In genomic region chr16:1780677-1781072, GRCh38 we compare ENCODE assay signal across 12 cellular contexts. TPM values are rescaled to one million over a fixed set of nuclear protein-coding genes. Genes with fewer than 3 reads are reported as not detected.
DNase-seq lines count a peak whose midpoint lies in the region; ATAC-seq, FAIRE-seq and TF ChIP-seq lines count a peak whose summit lies in the region.
"Had no signal": no experiment of that assay in that cellular context is flagged by ENCODE, and none has a peak within 500 bp of the region (broad histone marks: within the 10 kb centered on the region; RNA-seq: fewer than 3 reads in every experiment).

No MANE protein-coding gene starts in this region.

- H3K4me1 Mint-ChIP-seq in Caco-2 (ENCODE audit: low read depth, unreplicated experiment) (peaks cover 8% of the 10 kb centered on the region), WTC11 (peaks cover 7% of the 10 kb centered on the region)

- H3K36me3 Mint-ChIP-seq in Caco-2 (ENCODE audit: insufficient read depth, unreplicated experiment) (peaks cover 80% of the 10 kb centered on the region), WTC11 (no peaks in the 10 kb centered on the region)

- H2AFZ ChIP-seq in hepatocyte, result no peak overlapping the region

- H3K4me1 ChIP-seq in A549 (peaks cover 22% of the 10 kb centered on the region; the same call in 2 of the 3 replicates), Caco-2 (peaks cover 7% of the 10 kb centered on the region), hepatocyte (ENCODE audit: insufficient read depth) (peaks cover 9% of the 10 kb centered on the region), tibial nerve (peaks cover 0 to 61% (median 27%) of the 10 kb centered on the region in 4 donors), tibial artery (peaks cover 0 to 58% (median 38%) of the 10 kb centered on the region in 4 donors)

- H4K20me1 ChIP-seq in hepatocyte (ENCODE audit: insufficient read depth, poor library complexity, severe bottlenecking), result peaks cover 5% of the 10 kb centered on the region

- no peak for TF ChIP-seq EP300 in A549 (IDR thresholded peaks at IDR 0.05)
- no peak for TF ChIP-seq EP300 in tibial nerve (IDR thresholded peaks at IDR 0.05)

- TSS peak; percentile 47 for BruUV-seq in Caco-2 (replicated peaks; lab: Mats Ljungman, UMichigan)

- 72% methylated on average over 6 of the region's 6 CpGs for WGBS in A549 (ENCODE audit: missing lambda C conversion rate)
- 88% methylated on average over 6 of the region's 6 CpGs for WGBS in hepatocyte (ENCODE audit: low lambda C conversion rate, missing lambda C conversion rate)
- 76 to 77% methylated on average over 6 of the region's 6 CpGs for WGBS in tibial nerve, 2 donors

- H3K27me3 ChIP-seq in Caco-2 (replicated peaks; ENCODE audit: control insufficient read depth, insufficient read depth, low read length) (no peaks in the 10 kb centered on the region), hepatocyte (no peaks in the 10 kb centered on the region), tibial nerve (no peaks in the 10 kb centered on the region), tibial artery (no peaks in the 10 kb centered on the region)
- H3K27me3 ChIP-seq: body of pancreas had no signal

- intact Hi-C loops in Caco-2 (cut with micrococcal nuclease; ENCODE audit: unreplicated experiment), result loop anchor here (5.0 kb wide), 1 partner anchor 42 kb away; no protein-coding TSS in a partner anchor
- intact Hi-C loops in tibial artery (cut with DNase I; ENCODE audit: low total_unique reads), result loop anchor here (5.0 kb wide), 1 partner anchor 47 kb away; the partner anchor contains the start of genes FAHD1 and HAGH

- no peak overlapping the region for H3K27ac ChIP-seq in A549
- peak overlapping the region; percentile 62 for H3K27ac ChIP-seq in hepatocyte
- no peak overlapping the region for H3K27ac ChIP-seq in tibial nerve
- peak overlapping the region in 1 of 2 donors; percentile 70 for H3K27ac ChIP-seq in tibial artery

- no peaks in the 10 kb centered on the region for H3K9me3 ChIP-seq in A549
- H3K9me3 ChIP-seq in Caco-2, result no peaks in the 10 kb centered on the region
- no peaks in the 10 kb centered on the region for H3K9me3 ChIP-seq in hepatocyte (ENCODE audit: low read depth)
- H3K9me3 ChIP-seq in tibial nerve, result no peaks in the 10 kb centered on the region
- H3K9me3 ChIP-seq in tibial artery, result no peaks in the 10 kb centered on the region
- H3K9me3 ChIP-seq: body of pancreas, lower lobe of right lung had no signal

- TF ChIP-seq POLR2A in A549 (IDR thresholded peaks at IDR 0.05; ENCODE audit: low read length) (no peak), tibial nerve (IDR thresholded peaks at IDR 0.05) (no peak), GM12891 (IDR thresholded peaks at IDR 0.05; ENCODE audit: low read depth, low read length) (no peak)

- H3K27ac Mint-ChIP-seq in Caco-2 (ENCODE audit: unreplicated experiment) (peak overlapping the region; percentile 81), WTC11 (no peak overlapping the region)

- DNase-seq in A549 (ENCODE audit: low read depth in 1 of 2, low spot score in 1 of 2) (no peak), Caco-2 (no peak), WTC11 (ENCODE audit: low spot score) (no peak), hepatocyte (ENCODE audit: low spot score) (no peak), NCI-H526 (lab: John Stamatoyannopoulos, UW) (no peak), tibial nerve (ENCODE audit: low spot score in 2 of 2) (no peak), GM12891 (ENCODE audit: insufficient read length, low spot score) (no peak), tibial artery (no peak)
- DNase-seq: DMS153, KBM-7, lower lobe of right lung had no signal

- H3K4me3 ChIP-seq in A549 (no peak overlapping the region), Caco-2 (ENCODE audit: low read depth, low read length) (no peak overlapping the region), hepatocyte (no peak overlapping the region), tibial nerve (peak overlapping the region in 1 of 4 donors; percentile 93), tibial artery (peak overlapping the region in 1 of 2 donors; percentile 74)

- FAIRE-seq in A549 (lab: Jason Lieb, UNC), result no peak
- FAIRE-seq in GM12891 (lab: Jason Lieb, UNC), result no peak

- POLR2A ChIA-PET in A549 (lab: Yijun Ruan, JAX), result no interaction called here
- POLR2A ChIA-PET in Caco-2 (lab: Charles Lee), result no interaction called here
- POLR2A ChIA-PET in WTC11 (lab: Charles Lee), result interaction anchor here (2.6 kb wide), 1 partner anchor 10 kb away, joined by 11 read pairs; the partner anchor contains the start of gene NME3

- H3K36me3 ChIP-seq in Caco-2 (ENCODE audit: control insufficient read depth, insufficient read depth, low read length) (peaks cover 2% of the 10 kb centered on the region; the same call in 1 of the 2 replicates), hepatocyte (replicated peaks; ENCODE audit: insufficient read depth, low read depth) (no peaks in the 10 kb centered on the region), tibial nerve (peaks cover 0 to 62% (median 0%) of the 10 kb centered on the region in 3 donors), tibial artery (peaks cover 23 to 61% (median 48%) of the 10 kb centered on the region in 3 donors)

- peaks cover 41% of the 10 kb centered on the region for H3K79me2 ChIP-seq in hepatocyte

- TF ChIP-seq CTCF in A549 (IDR thresholded peaks at IDR 0.05) (no peak), Caco-2 (IDR thresholded peaks at IDR 0.05; ENCODE audit: insufficient read depth in 1 of 2, low read depth in 1 of 2, low read length in 1 of 2, severe bottlenecking in 1 of 2, unreplicated experiment in 1 of 2) (no peak), WTC11 (IDR thresholded peaks at IDR 0.05) (no peak), hepatocyte (IDR thresholded peaks at IDR 0.05; ENCODE audit: poor library complexity) (no peak), tibial nerve (IDR thresholded peaks at IDR 0.05) (no peak), tibial artery (IDR thresholded peaks at IDR 0.05) (no peak)

- CTCF ChIA-PET in A549 (lab: Yijun Ruan, JAX) (interaction anchor here (1.3 to 2.9 kb wide), 4 partner anchors 9 to 74 kb away, joined by 3 to 15 read pairs (median 6); partner anchors contain the start of genes EME2, MAPK8IP3, MRPS34 and NME3), Caco-2 (lab: Charles Lee) (no interaction called here), WTC11 (lab: Charles Lee) (no interaction called here)

- H3K27me3 Mint-ChIP-seq in Caco-2 (ENCODE audit: insufficient read depth, unreplicated experiment) (no peaks in the 10 kb centered on the region), WTC11 (ENCODE audit: low read depth) (no peaks in the 10 kb centered on the region)

- peak overlapping the region; percentile 86 for H3K4me3 Mint-ChIP-seq in Caco-2 (ENCODE audit: unreplicated experiment)
- peak overlapping the region; percentile 81 for H3K4me3 Mint-ChIP-seq in WTC11

- ATAC-seq in A549 (no peak), WTC11 (no peak)
- ATAC-seq: body of pancreas, lower lobe of right lung had no signal

- no peaks in the 10 kb centered on the region for H3K9me2 ChIP-seq in hepatocyte (replicated peaks; ENCODE audit: insufficient read depth)

- no peaks in the 10 kb centered on the region for H3K9me3 Mint-ChIP-seq in Caco-2 (ENCODE audit: unreplicated experiment)
- no peaks in the 10 kb centered on the region for H3K9me3 Mint-ChIP-seq in WTC11

- TF ChIP-seq RAD21 in A549 (conservative IDR thresholded peaks at IDR 0.05 in 1 of 2, IDR thresholded peaks at IDR 0.05 in 1 of 2), result no peak

- H3K4me2 ChIP-seq in A549 (peak overlapping the region; percentile 83), hepatocyte (peak overlapping the region; percentile 97)

RNA-seq across cellular contexts. Expression of gene SPSB3, which starts 1.7 kb away (rescaled TPM):
- polyA plus RNA-seq in A549 (2011; rRNA removed) (9.2 and 10.6 TPM in 2 replicates), A549 (2017; fragmentation: RNase III; extraction: RNeasy Plus Mini Kit Qiagen cat#74134 plus additional on column Dnase treatment) (10.6 to 17.3 TPM (median 14.6 TPM) in 3 replicates), hepatocyte (64.6 and 76.4 TPM in 2 replicates)
- polyA plus RNA-seq in A549 (2012; cell fraction: cytosol; rRNA removed), result 20.8 and 26.8 TPM in 2 replicates
- polyA plus RNA-seq in A549 (2012; cell fraction: nucleus; rRNA removed), result 88.1 and 104 TPM in 2 replicates
- 7.2 and 7.4 TPM in 2 replicates for polyA minus RNA-seq in A549 (2011; rRNA and poly(A)+ RNA removed)
- total RNA-seq in Caco-2 (2022) (26.0 and 28.0 TPM in 2 replicates), WTC11 (2021) (27.2 to 32.8 TPM (median 28.4 TPM) in 3 replicates), hepatocyte (34.4 and 38.8 TPM in 2 replicates), tibial nerve (100 to 1,000 TPM in 3 of 4 donors, 10 to 100 TPM in 1; 90.7 to 122 (median 112) TPM)
- 16.3 TPM for polyA plus RNA-seq in GM12891 (2012; ENCODE audit: low read depth, missing spikeins)

RNA-seq across cellular contexts. Expression of gene NUBP2, which starts 2.1 kb away (rescaled TPM):
- polyA plus RNA-seq in A549 (2011; rRNA removed), result 21.9 and 24.7 TPM in 2 replicates
- 94.4 and 129 TPM in 2 replicates for polyA plus RNA-seq in A549 (2012; cell fraction: cytosol; rRNA removed)
- 147 and 177 TPM in 2 replicates for polyA plus RNA-seq in A549 (2012; cell fraction: nucleus; rRNA removed)
- 58.9 to 65.3 TPM (median 60.7 TPM) in 3 replicates for polyA plus RNA-seq in A549 (2017; fragmentation: RNase III; extraction: RNeasy Plus Mini Kit Qiagen cat#74134 plus additional on column Dnase treatment)
- polyA minus RNA-seq in A549 (2011; rRNA and poly(A)+ RNA removed), result 9.3 and 9.5 TPM in 2 replicates
- total RNA-seq in Caco-2 (2022), result 61.9 and 65.3 TPM in 2 replicates
- 76.4 to 89.2 TPM (median 77.6 TPM) in 3 replicates for total RNA-seq in WTC11 (2021)
- 72.7 and 85.4 TPM in 2 replicates for total RNA-seq in hepatocyte
- polyA plus RNA-seq in hepatocyte, result 92.9 and 101 TPM in 2 replicates
- total RNA-seq in tibial nerve, result 10 to 100 TPM; 73.5 to 93.9 (median 87.4) TPM
- 43.5 TPM for polyA plus RNA-seq in GM12891 (2012; ENCODE audit: low read depth, missing spikeins)

RNA-seq across cellular contexts. Expression of gene MRPS34, which starts 7.7 kb away (rescaled TPM):
- polyA plus RNA-seq in A549 (2011; rRNA removed) (105 and 118 TPM in 2 replicates), A549 (2017; fragmentation: RNase III; extraction: RNeasy Plus Mini Kit Qiagen cat#74134 plus additional on column Dnase treatment) (210 to 220 TPM (median 214 TPM) in 3 replicates), hepatocyte (155 TPM in 2 replicates)
- 247 and 255 TPM in 2 replicates for polyA plus RNA-seq in A549 (2012; cell fraction: cytosol; rRNA removed)
- polyA plus RNA-seq in A549 (2012; cell fraction: nucleus; rRNA removed), result 134 and 202 TPM in 2 replicates
- polyA minus RNA-seq in A549 (2011; rRNA and poly(A)+ RNA removed), result 33.4 and 34.5 TPM in 2 replicates
- total RNA-seq in Caco-2 (2022) (105 and 109 TPM in 2 replicates), WTC11 (2021) (258 to 262 TPM (median 261 TPM) in 3 replicates), hepatocyte (115 and 116 TPM in 2 replicates), tibial nerve (100 to 1,000 TPM in 1 of 4 donors, 10 to 100 TPM in 3; 58.1 to 121 (median 81.0) TPM)
- polyA plus RNA-seq in GM12891 (2012; ENCODE audit: low read depth, missing spikeins), result 110 TPM

RNA-seq across cellular contexts. Expression of gene EME2, which starts 8.1 kb away (rescaled TPM):
- polyA plus RNA-seq in A549 (2011; rRNA removed) (2.9 and 3.7 TPM in 2 replicates), A549 (2017; fragmentation: RNase III; extraction: RNeasy Plus Mini Kit Qiagen cat#74134 plus additional on column Dnase treatment) (13.0 to 17.3 TPM (median 16.5 TPM) in 3 replicates), hepatocyte (20.8 and 28.2 TPM in 2 replicates)
- 7.0 and 8.9 TPM in 2 replicates for polyA plus RNA-seq in A549 (2012; cell fraction: cytosol; rRNA removed)
- 77.2 and 97.0 TPM in 2 replicates for polyA plus RNA-seq in A549 (2012; cell fraction: nucleus; rRNA removed)
- polyA minus RNA-seq in A549 (2011; rRNA and poly(A)+ RNA removed), result 3.7 and 3.8 TPM in 2 replicates
- total RNA-seq in Caco-2 (2022) (24.1 and 26.7 TPM in 2 replicates), WTC11 (2021) (23.2 to 30.8 TPM (median 25.7 TPM) in 3 replicates), hepatocyte (12.0 and 17.7 TPM in 2 replicates), tibial nerve (10 to 100 TPM; 13.2 to 41.4 (median 17.7) TPM)
- 12.3 TPM for polyA plus RNA-seq in GM12891 (2012; ENCODE audit: low read depth, missing spikeins)

RNA-seq across cellular contexts. Expression of gene NME3, which starts 9.3 kb away (rescaled TPM):
- polyA plus RNA-seq in A549 (2011; rRNA removed) (15.2 and 15.7 TPM in 2 replicates), A549 (2017; fragmentation: RNase III; extraction: RNeasy Plus Mini Kit Qiagen cat#74134 plus additional on column Dnase treatment) (46.4 to 59.2 TPM (median 49.9 TPM) in 3 replicates), hepatocyte (86.6 and 104 TPM in 2 replicates)
- polyA plus RNA-seq in A549 (2012; cell fraction: cytosol; rRNA removed), result 64.9 and 82.8 TPM in 2 replicates
- polyA plus RNA-seq in A549 (2012; cell fraction: nucleus; rRNA removed), result 175 and 253 TPM in 2 replicates
- 2.2 and 3.0 TPM in 2 replicates for polyA minus RNA-seq in A549 (2011; rRNA and poly(A)+ RNA removed)
- total RNA-seq in Caco-2 (2022) (5.8 and 7.0 TPM in 2 replicates), WTC11 (2021) (86.8 to 106 TPM (median 103 TPM) in 3 replicates), hepatocyte (34.8 and 51.7 TPM in 2 replicates), tibial nerve (100 to 1,000 TPM; 113 to 198 (median 128) TPM)
- polyA plus RNA-seq in GM12891 (2012; ENCODE audit: low read depth, missing spikeins), result 62.8 TPM
